Comparison of ENCODE assay signal across 10 cellular contexts in the genomic region with DNA sequence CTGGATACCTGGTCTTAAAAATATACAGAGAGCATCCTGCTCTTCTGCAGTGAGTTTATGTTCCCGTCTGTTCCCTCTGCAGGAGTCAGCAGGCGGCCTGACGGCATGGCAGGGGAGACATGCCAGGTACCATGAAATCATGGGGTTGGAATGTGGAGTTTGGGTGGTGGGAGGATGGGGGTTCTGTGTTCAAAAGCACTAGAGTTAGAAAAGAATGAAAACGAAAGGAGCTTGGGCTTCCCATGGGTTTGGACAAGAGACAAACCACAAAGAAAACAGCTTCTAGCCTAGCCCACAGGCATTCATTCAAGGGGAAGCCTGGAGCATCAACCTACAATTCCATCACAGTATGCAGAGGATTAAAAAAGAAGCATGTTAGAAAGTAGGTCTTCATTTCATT. TPM values are rescaled to one million over a fixed set of nuclear protein-coding genes. Genes with fewer than 3 reads are reported as not detected.
DNase-seq lines count a peak whose midpoint lies in the region; ATAC-seq and TF ChIP-seq lines count a peak whose summit lies in the region.
"Had no signal": no experiment of that assay in that cellular context is flagged by ENCODE, and none has a peak within 500 bp of the region (broad histone marks: within the 10 kb centered on the region; RNA-seq: fewer than 3 reads in every experiment).

No MANE protein-coding gene starts in this region.

- H3K4me3 Mint-ChIP-seq in glutamatergic neuron (ENCODE audit: unreplicated experiment), result no peak overlapping the region

- H3K27ac Mint-ChIP-seq in glutamatergic neuron (ENCODE audit: unreplicated experiment), result no peak overlapping the region

- DNase-seq in AG20443 (ENCODE audit: low spot score) (peak; percentile 85), NCI-H226 (peak; percentile 93), dedifferentiated amniotic fluid mesenchymal stem cell (ENCODE audit: extremely low spot score) (peak; percentile 82), mucosa of gallbladder (ENCODE audit: low spot score) (peak; percentile 14), SIG-M5 treated with dmso at 0.1 percent for 504 hours (lab: John Stamatoyannopoulos, UW; ENCODE audit: unreplicated experiment) (no peak), glutamatergic neuron (no peak)
- DNase-seq: activated CD4-positive, alpha-beta T cell treated with anti-CD3 and anti-CD28 coated beads for 1 hour; NCI-H82 had no signal

- H3K27me3 Mint-ChIP-seq in glutamatergic neuron (ENCODE audit: unreplicated experiment), result peaks cover 2% of the 10 kb centered on the region

- H3K4me1 Mint-ChIP-seq in glutamatergic neuron (ENCODE audit: low read depth, unreplicated experiment), result no peaks in the 10 kb centered on the region

- H3K9me3 Mint-ChIP-seq in glutamatergic neuron (ENCODE audit: unreplicated experiment), result no peaks in the 10 kb centered on the region

- no peak for TF ChIP-seq CTCF in glutamatergic neuron (IDR thresholded peaks at IDR 0.05; ENCODE audit: partially characterized antibody, unreplicated experiment)

- ATAC-seq in GM18868 (IDR thresholded peaks at IDR 0.05; ENCODE audit: unreplicated experiment) (no peak), GM21447 (IDR thresholded peaks at IDR 0.05; ENCODE audit: unreplicated experiment) (no peak)

- peaks cover 5% of the 10 kb centered on the region for H3K36me3 Mint-ChIP-seq in glutamatergic neuron (ENCODE audit: unreplicated experiment)

RNA-seq across cellular contexts. Expression of gene WARS2, which starts 59.9 kb away (rescaled TPM):
- total RNA-seq in mucosa of gallbladder (11.3 TPM), glutamatergic neuron (ENCODE audit: unreplicated experiment) (7.9 TPM)

Comparison
In these comparisons a context has a peak if more than half of its experiments do, and no peak if none do; other contexts are left out.
1. DNase-seq: peak in AG20443 (single experiment), NCI-H226 (single experiment), dedifferentiated amniotic fluid mesenchymal stem cell (single experiment) and mucosa of gallbladder (single experiment); none in SIG-M5 treated with dmso at 0.1 percent for 504 hours (single experiment) and glutamatergic neuron (single experiment).